Comparison of ENCODE assay signal across 8 cellular contexts in genomic region chr2:200862532-200863000, GRCh38. TPM values are rescaled to one million over a fixed set of nuclear protein-coding genes. Genes with fewer than 3 reads are reported as not detected.
DNase-seq lines count a peak whose midpoint lies in the region; ATAC-seq, FAIRE-seq and TF ChIP-seq lines count a peak whose summit lies in the region.

No MANE protein-coding gene starts in this region.

- intact Hi-C loops in ascending aorta (cut with DNase I): loop anchor here (5.0 to 10.0 kb wide), 2 partner anchors 338 to 555 kb away; partner anchors contain the start of genes SGO2 and SPATS2L
- intact Hi-C loops in kidney (cut with DNase I): no loop called here

- no peak for ATAC-seq in GM21528 (IDR thresholded peaks at IDR 0.05; ENCODE audit: low FRiP score, unreplicated experiment)

- no peaks in the 10 kb centered on the region for H3K9me3 ChIP-seq in ascending aorta
- no peaks in the 10 kb centered on the region for H3K9me3 ChIP-seq in kidney (ENCODE audit: control insufficient read depth in 1 of 2, low read length in 2 of 2)

- H3K4me1 ChIP-seq in ascending aorta (peaks cover 4 to 39% of the 10 kb centered on the region in 2 donors), kidney (ENCODE audit: control insufficient read depth in 1 of 2, insufficient read depth in 1 of 2, low read depth in 1 of 2, low read length in 2 of 2) (peaks cover 4 to 11% of the 10 kb centered on the region in 2 donors)

- DNase-seq in AG09309 (ENCODE audit: low read depth) (peak; percentile 44), H7 (peak; percentile 29), SW480 (ENCODE audit: low spot score) (peak; percentile 48), ascending aorta (ENCODE audit: low spot score in 2 of 2) (peak; percentile 47 to 74), kidney (no peak), GM19240 (ENCODE audit: insufficient read length, low spot score) (no peak)
- peak; percentile 16 to 42 for DNase-seq in stimulated activated CD4-positive, alpha-beta T cell treated with anti-CD3 and anti-CD28 coated beads, Interleukin-1b, Interleukin-23, amount 100 ng/mL, for 4 hours (ENCODE audit: low read depth in 2 of 2)

- no peak for TF ChIP-seq CTCF in AG09309 (IDR thresholded peaks at IDR 0.05; ENCODE audit: control insufficient read depth, insufficient read depth, low read depth, low read length, missing control alignments)
- no peak for TF ChIP-seq CTCF in ascending aorta (IDR thresholded peaks at IDR 0.05)
- no peak for TF ChIP-seq CTCF in kidney (IDR thresholded peaks at IDR 0.05; ENCODE audit: borderline replicate concordance, extremely low read depth, insufficient read depth)

- H3K27ac ChIP-seq in ascending aorta (peak overlapping the region; percentile 96 to 100), kidney (ENCODE audit: low read depth in 2 of 2, low read length in 2 of 2) (peak overlapping the region; percentile 100)

- peak overlapping the region; percentile 100 for H3K9ac ChIP-seq in kidney (ENCODE audit: low read length in 2 of 2)

- no peaks in the 10 kb centered on the region for H3K27me3 ChIP-seq in H7 (ENCODE audit: control insufficient read depth, insufficient read depth, low read length)
- H3K27me3 ChIP-seq in ascending aorta: no peaks in the 10 kb centered on the region

- H3K4me3 ChIP-seq in AG09309 (ENCODE audit: control insufficient read depth, low read depth, low read length) (peak overlapping the region; percentile 72), H7 (ENCODE audit: insufficient read depth, low read depth, low read length) (peak overlapping the region; percentile 96), ascending aorta (peak overlapping the region; percentile 74 to 80), kidney (ENCODE audit: low read length in 2 of 2) (peak overlapping the region; percentile 90 to 100)

- no peak for FAIRE-seq in kidney (lab: Jason Lieb, UNC)

- peaks cover 25% of the 10 kb centered on the region for H3K36me3 ChIP-seq in H7 (replicated peaks; ENCODE audit: control insufficient read depth, insufficient read depth, low read length)
- peaks cover 21 to 36% of the 10 kb centered on the region in 2 donors for H3K36me3 ChIP-seq in ascending aorta
- peaks cover 18 to 40% of the 10 kb centered on the region in 2 donors for H3K36me3 ChIP-seq in kidney (ENCODE audit: control insufficient read depth in 1 of 2, insufficient read depth in 2 of 2, low read length in 2 of 2)

RNA-seq across cellular contexts. Expression of gene CLK1, which starts 1.9 kb away (rescaled TPM):
- 14.7 and 36.0 TPM in 2 replicates for total RNA-seq in H7 (2014; rRNA removed; shearing (Covaris generic))
- total RNA-seq in ascending aorta (43.5 TPM), kidney (108 TPM)
- 91.4 TPM for polyA plus RNA-seq in kidney (ENCODE audit: insufficient read depth, low read depth, low replicate concordance)

RNA-seq across cellular contexts. Expression of gene PPIL3, which starts 26.3 kb away (rescaled TPM):
- total RNA-seq in H7 (2014; rRNA removed; shearing (Covaris generic)): 33.4 and 34.6 TPM in 2 replicates
- total RNA-seq in ascending aorta: 0.64 TPM
- 26.7 TPM for total RNA-seq in kidney
- polyA plus RNA-seq in kidney (ENCODE audit: insufficient read depth, low read depth, low replicate concordance): 27.0 TPM

RNA-seq across cellular contexts. Expression of gene NIF3L1, which starts 26.6 kb away (rescaled TPM):
- total RNA-seq in H7 (2014; rRNA removed; shearing (Covaris generic)): 73.9 and 91.9 TPM in 2 replicates
- total RNA-seq in ascending aorta (55.3 TPM), kidney (24.6 TPM)
- 29.7 TPM for polyA plus RNA-seq in kidney (ENCODE audit: insufficient read depth, low read depth, low replicate concordance)

RNA-seq across cellular contexts. Expression of gene BZW1, which starts 50.9 kb away (rescaled TPM):
- total RNA-seq in H7 (2014; rRNA removed; shearing (Covaris generic)): 320 and 349 TPM in 2 replicates
- total RNA-seq in ascending aorta (85.4 TPM), kidney (188 TPM)
- polyA plus RNA-seq in kidney (ENCODE audit: insufficient read depth, low read depth, low replicate concordance): 50.5 TPM

Comparison
In these comparisons a context has a peak if more than half of its experiments do, and no peak if none do; other contexts are left out.
1. DNase-seq: peak in AG09309 (single experiment), H7 (single experiment), SW480 (single experiment), ascending aorta (2 of 2) and stimulated activated CD4-positive, alpha-beta T cell treated with anti-CD3 and anti-CD28 coated beads, Interleukin-1b, Interleukin-23, amount 100 ng/mL, for 4 hours (2 of 2); none in kidney (single experiment) and GM19240 (single experiment).
2. RNA of gene PPIL3, which starts 26.3 kb away (total RNA-seq): 33.4 to 34.6 TPM in H7 and 26.7 TPM in kidney (single experiment); 0.64 TPM in ascending aorta (single experiment); every median in the first group is over 10 times any median in the second.
3. Peak in every context shown above with its lines, with median percentiles within 50 percentile points of each other: H3K4me3 ChIP-seq.